32 cellular contexts compared by ENCODE assay signal in the genomic region with DNA sequence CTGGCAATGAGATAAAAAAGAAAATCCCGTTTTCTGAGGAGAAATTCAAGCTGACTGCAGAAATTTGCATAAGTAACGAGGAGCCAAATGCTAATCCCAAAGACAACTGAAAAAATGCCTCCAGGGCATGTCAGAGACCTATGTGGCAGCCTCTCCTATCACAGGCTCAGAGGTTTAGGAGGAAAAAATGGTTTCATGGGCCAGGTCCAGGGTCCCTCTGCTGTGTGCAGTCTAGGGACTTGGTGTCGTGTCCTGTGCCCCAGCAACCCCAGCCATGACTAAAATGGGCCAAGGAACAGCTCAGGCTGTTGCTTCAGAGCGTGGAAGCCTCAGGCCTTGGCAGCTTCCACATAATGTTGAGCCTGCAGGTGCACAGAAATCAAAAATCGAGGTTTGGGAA.
DNase-seq lines count a peak whose midpoint lies in the region; ATAC-seq, FAIRE-seq and TF ChIP-seq lines count a peak whose summit lies in the region.
"Had no signal": no experiment of that assay in that cellular context is flagged by ENCODE, and none has a peak within 500 bp of the region (broad histone marks: within the 10 kb centered on the region; RNA-seq: fewer than 3 reads in every experiment).

No MANE protein-coding gene starts in this region.

- H3K4ac ChIP-seq in mesendoderm (ENCODE audit: low read depth, low read length) = no peak overlapping the region

- no peaks in the 10 kb centered on the region for H3K4me1 ChIP-seq in A549
- no peaks in the 10 kb centered on the region for H3K4me1 ChIP-seq in HEK293 (ENCODE audit: control insufficient read depth, insufficient read depth, low read length)
- H3K4me1 ChIP-seq in mesendoderm (ENCODE audit: control insufficient read depth, low read depth, low read length) = no peaks in the 10 kb centered on the region
- no peaks in the 10 kb centered on the region for H3K4me1 ChIP-seq in kidney (ENCODE audit: control insufficient read depth in 1 of 2, insufficient read depth in 1 of 2, low read depth in 1 of 2, low read length in 2 of 2)
- H3K4me1 ChIP-seq: BE2C had no signal

- no peak overlapping the region for H3K27ac ChIP-seq in A549
- no peak overlapping the region for H3K27ac ChIP-seq in HEK293 (ENCODE audit: extremely low read depth, low read depth, low read length)
- H3K27ac ChIP-seq in mesendoderm (ENCODE audit: low read depth, low read length) = no peak overlapping the region
- H3K27ac ChIP-seq in kidney (ENCODE audit: low read depth in 2 of 2, low read length in 2 of 2) = no peak overlapping the region
- H3K27ac ChIP-seq: 22Rv1; BLaER1; BLaER1 treated with 17β-estradiol and CSF1 and Interleukin-3, amounts not matched to agents 10 nM and 100 nM; C4-2B had no signal

- CTCF ChIA-PET in A549 (lab: Yijun Ruan, JAX) (no interaction called here), HEK293 (lab: Yijun Ruan, JAX) (no interaction called here)

- FAIRE-seq in A549 (lab: Jason Lieb, UNC) = no peak
- FAIRE-seq in kidney (lab: Jason Lieb, UNC) = no peak
- FAIRE-seq: A204.1, D721Med had no signal

- no peak overlapping the region for H2BK15ac ChIP-seq in mesendoderm (replicated peaks; ENCODE audit: low read depth)

- H3K9me3 ChIP-seq in A549 (no peaks in the 10 kb centered on the region; the same call in 1 of the 3 replicates), HEK293 (ENCODE audit: control insufficient read depth, insufficient read depth, low read depth, low read length) (no peaks in the 10 kb centered on the region), kidney (ENCODE audit: control insufficient read depth in 1 of 2, low read length in 2 of 2) (no peaks in the 10 kb centered on the region)
- H3K9me3 ChIP-seq: BE2C, Caco-2 had no signal

- H2AK5ac ChIP-seq in mesendoderm (ENCODE audit: low read length) = no peak overlapping the region

- POLR2A ChIA-PET in A549 (lab: Yijun Ruan, JAX) = no interaction called here
- POLR2A ChIA-PET in HEK293 (lab: Yijun Ruan, JAX) = no interaction called here

- H3K9ac ChIP-seq in mesendoderm (ENCODE audit: low read length) (no peak overlapping the region), kidney (ENCODE audit: low read length in 2 of 2) (no peak overlapping the region)
- H3K9ac ChIP-seq: BLaER1; BLaER1 treated with 17β-estradiol and CSF1 and Interleukin-3, amounts not matched to agents 10 nM and 100 nM had no signal

- ATAC-seq in A549 = no peak
- ATAC-seq: CD8-positive, alpha-beta T cell had no signal

- no peak for TF ChIP-seq RAD21 in A549 (conservative IDR thresholded peaks at IDR 0.05 in 1 of 2, IDR thresholded peaks at IDR 0.05 in 1 of 2)

- H3K79me1 ChIP-seq in mesendoderm (ENCODE audit: low read length) = no peaks in the 10 kb centered on the region

- no peak for TF ChIP-seq POLR2A in A549 (IDR thresholded peaks at IDR 0.05; ENCODE audit: low read length)

- no peak overlapping the region for H2BK5ac ChIP-seq in mesendoderm (ENCODE audit: low read length)

- H3K4me2 ChIP-seq in A549 (no peak overlapping the region), mesendoderm (ENCODE audit: low read length) (no peak overlapping the region)
- H3K4me2 ChIP-seq: BLaER1; BLaER1 treated with 17β-estradiol and CSF1 and Interleukin-3, amounts not matched to agents 10 nM and 100 nM had no signal

- DNase-seq in A549 (ENCODE audit: low read depth in 1 of 2, low spot score in 1 of 2) (no peak), mesendoderm (peak; percentile 5), kidney (no peak), Kasumi-1 (lab: John Stamatoyannopoulos, UW) (no peak)
- no peak for DNase-seq in activated T-cell treated with anti-CD3 and anti-CD28 coated beads, Interleukin-2, amount 50 U/mL, for 48 hours
- DNase-seq: 8988T; ACHN; AML-193; BE2C; C1 segment of cervical spinal cord; Caco-2; Calu3; CD4-positive, alpha-beta memory T cell; CD4-positive, alpha-beta T cell; CD4-positive, CD25-positive, alpha-beta regulatory T cell; CD8-positive, alpha-beta memory T cell; CD8-positive, alpha-beta T cell; COR-L47; DMS 273 treated with DMSO at 0.1 percent for 48 hours; DMS153; DMS53; DMS79; DMS79 treated with DMSO at 0.1 percent for 48 hours; DND-41; EL had no signal

- intact Hi-C loops in kidney (cut with DNase I) = no loop called here

- no peak overlapping the region for H3K18ac ChIP-seq in mesendoderm (ENCODE audit: low read length)

- no peaks in the 10 kb centered on the region for H3K27me3 ChIP-seq in mesendoderm (ENCODE audit: insufficient read depth, low read length, poor library complexity)
- H3K27me3 ChIP-seq: BE2C; BLaER1; BLaER1 treated with 17β-estradiol and CSF1 and Interleukin-3, amounts not matched to agents 10 nM and 100 nM had no signal

- no peaks in the 10 kb centered on the region for H3K79me2 ChIP-seq in mesendoderm (ENCODE audit: control insufficient read depth, insufficient read depth, low read length)

- H3K4me3 ChIP-seq in A549 = no peak overlapping the region
- H3K4me3 ChIP-seq in HEK293 (ENCODE audit: low read depth, low read length) = no peak overlapping the region
- no peak overlapping the region for H3K4me3 ChIP-seq in mesendoderm (ENCODE audit: low read length)
- H3K4me3 ChIP-seq in kidney (ENCODE audit: low read length in 2 of 2) = no peak overlapping the region
- H3K4me3 ChIP-seq: BLaER1; BLaER1 treated with 17β-estradiol and CSF1 and Interleukin-3, amounts not matched to agents 10 nM and 100 nM had no signal

- H3K56ac ChIP-seq in mesendoderm (ENCODE audit: low read length) = no peak overlapping the region

- no peak overlapping the region for H4K5ac ChIP-seq in mesendoderm (ENCODE audit: low read length)

- no peak for TF ChIP-seq CTCF in A549 (IDR thresholded peaks at IDR 0.05)
- TF ChIP-seq CTCF in HEK293 (tag by site-specific recombination; IDR thresholded peaks at IDR 0.05) = no peak
- TF ChIP-seq CTCF in kidney (IDR thresholded peaks at IDR 0.05; ENCODE audit: borderline replicate concordance, extremely low read depth, insufficient read depth) = no peak

- no peak overlapping the region for H4K8ac ChIP-seq in mesendoderm (ENCODE audit: low read depth, low read length)

- WGBS in A549 (ENCODE audit: missing lambda C conversion rate) = 73% methylated on average over 4 of the region's 5 CpGs
- WGBS in mesendoderm (ENCODE audit: extremely low coverage, insufficient coverage, low lambda C conversion rate) = no CpG with 5 or more reads among the region's 5 CpGs

- H3K23ac ChIP-seq in mesendoderm (ENCODE audit: low read length) = no peak overlapping the region

- H2BK120ac ChIP-seq in mesendoderm (ENCODE audit: low read depth, low read length) = no peak overlapping the region

- TF ChIP-seq EP300 in A549 (IDR thresholded peaks at IDR 0.05) = no peak

- H3K36me3 ChIP-seq in HEK293 (ENCODE audit: control insufficient read depth in 2 of 2, insufficient read depth in 1 of 2, low read length in 2 of 2) (no peaks in the 10 kb centered on the region), mesendoderm (ENCODE audit: control insufficient read depth, insufficient read depth, low read length) (no peaks in the 10 kb centered on the region), kidney (ENCODE audit: control insufficient read depth in 1 of 2, insufficient read depth in 2 of 2, low read length in 2 of 2) (no peaks in the 10 kb centered on the region)
- H3K36me3 ChIP-seq: BE2C, BLaER1 had no signal

TF ChIP-seq in A549, 52 proteins besides CTCF, POLR2A, EP300 and RAD21:
- TF ChIP-seq ZFP36 (IDR thresholded peaks at IDR 0.05; ENCODE audit: borderline replicate concordance, partially characterized antibody) = peak; percentile 59
- TF ChIP-seq, protein P1, sequence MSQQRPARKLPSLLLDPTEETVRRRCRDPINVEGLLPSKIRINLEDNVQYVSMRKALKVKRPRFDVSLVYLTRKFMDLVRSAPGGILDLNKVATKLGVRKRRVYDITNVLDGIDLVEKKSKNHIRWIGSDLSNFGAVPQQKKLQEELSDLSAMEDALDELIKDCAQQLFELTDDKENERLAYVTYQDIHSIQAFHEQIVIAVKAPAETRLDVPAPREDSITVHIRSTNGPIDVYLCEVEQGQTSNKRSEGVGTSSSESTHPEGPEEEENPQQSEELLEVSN (IDR thresholded peaks at IDR 0.05; ENCODE audit: borderline replicate concordance, low read depth) = no peak
TF ChIP-seq in A549: peak in this region for 1.

TF ChIP-seq in HEK293, 187 proteins besides CTCF, POLR2A, EP300 and RAD21:
- TF ChIP-seq ZNF248 (tag by site-specific recombination; IDR thresholded peaks at IDR 0.05) (no peak), ZIC2 (tag by site-specific recombination; IDR thresholded peaks at IDR 0.05) (no peak), IKZF3 (tag by site-specific recombination; IDR thresholded peaks at IDR 0.05) (no peak), ZNF473 (tag by site-specific recombination; IDR thresholded peaks at IDR 0.05) (no peak), ZSCAN16 (tag by site-specific recombination; IDR thresholded peaks at IDR 0.05) (no peak), SP2 (tag by site-specific recombination; IDR thresholded peaks at IDR 0.05) (no peak), ZNF585B (tag by site-specific recombination; IDR thresholded peaks at IDR 0.05) (peak; percentile 75)
- TF ChIP-seq, protein P2, sequence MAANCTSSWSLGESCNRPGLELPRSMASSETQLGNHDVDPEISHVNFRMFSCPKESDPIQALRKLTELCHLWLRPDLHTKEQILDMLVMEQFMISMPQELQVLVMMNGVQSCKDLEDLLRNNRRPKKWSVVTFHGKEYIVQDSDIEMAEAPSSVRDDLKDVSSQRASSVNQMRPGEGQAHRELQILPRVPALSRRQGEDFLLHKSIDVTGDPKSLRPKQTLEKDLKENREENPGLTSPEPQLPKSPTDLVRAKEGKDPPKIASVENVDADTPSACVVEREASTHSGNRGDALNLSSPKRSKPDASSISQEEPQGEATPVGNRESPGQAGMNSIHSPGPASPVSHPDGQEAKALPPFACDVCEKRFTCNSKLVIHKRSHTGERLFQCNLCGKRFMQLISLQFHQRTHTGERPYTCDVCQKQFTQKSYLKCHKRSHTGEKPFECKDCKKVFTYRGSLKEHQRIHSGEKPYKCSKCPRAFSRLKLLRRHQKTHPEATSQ (tag by site-specific recombination; IDR thresholded peaks at IDR 0.05) = no peak
- TF ChIP-seq, protein P3, sequence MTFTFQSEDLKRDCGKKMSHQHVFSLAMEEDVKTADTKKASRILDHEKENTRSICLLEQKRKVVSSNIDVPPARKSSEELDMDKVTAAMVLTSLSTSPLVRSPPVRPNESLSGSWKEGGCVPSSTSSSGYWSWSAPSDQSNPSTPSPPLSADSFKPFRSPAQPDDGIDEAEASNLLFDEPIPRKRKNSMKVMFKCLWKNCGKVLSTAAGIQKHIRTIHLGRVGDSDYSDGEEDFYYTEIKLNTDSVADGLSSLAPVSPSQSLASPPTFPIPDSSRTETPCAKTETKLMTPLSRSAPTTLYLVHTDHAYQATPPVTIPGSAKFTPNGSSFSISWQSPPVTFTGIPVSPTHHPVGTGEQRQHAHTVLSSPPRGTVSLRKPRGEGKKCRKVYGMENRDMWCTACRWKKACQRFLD (tag by site-specific recombination; IDR thresholded peaks at IDR 0.05) = no peak
